Comparison of ENCODE assay signal across 32 cellular contexts in the genomic region with DNA sequence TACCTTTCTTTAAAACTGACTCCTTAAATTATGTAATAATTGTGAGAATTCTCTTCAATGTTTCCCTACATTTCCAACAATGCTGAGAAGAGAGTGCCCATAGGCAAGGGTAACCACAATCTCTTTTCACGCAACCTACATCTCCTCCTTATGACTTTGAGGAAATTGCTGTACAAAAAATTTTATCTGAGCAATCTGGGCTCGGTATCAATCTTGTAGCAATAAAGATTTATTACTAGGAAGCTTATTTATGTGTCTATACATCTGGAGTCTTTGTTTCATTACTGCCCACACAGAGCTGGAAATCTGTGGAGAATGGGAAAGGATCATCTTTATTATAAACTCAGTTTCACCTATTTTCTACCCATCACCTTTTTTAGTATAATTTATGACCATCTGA.
"Had no signal": no experiment of that assay in that cellular context is flagged by ENCODE, and none has a peak within 500 bp of the region (broad histone marks: within the 10 kb centered on the region; RNA-seq: fewer than 3 reads in every experiment).

No MANE protein-coding gene starts in this region.

- H3K36me3 ChIP-seq: adrenal gland, ascending aorta, brain microvascular endothelial cell, breast epithelium, cardiac muscle cell had no signal

- H3K9me3 ChIP-seq: adrenal gland, ascending aorta, body of pancreas, breast epithelium had no signal

- H3K4me1 ChIP-seq: adrenal gland, ascending aorta, body of pancreas, breast epithelium had no signal

- ATAC-seq: activated naive CD4-positive, alpha-beta T cell treated with anti-CD3 and anti-CD28 coated beads, Interleukin-2, amount 50 U/mL, for 72 hours; activated naive CD8-positive, alpha-beta T cell treated with anti-CD3 and anti-CD28 coated beads, Interleukin-2, amount 50 U/mL, for 24 hours; activated T-cell treated with anti-CD3 and anti-CD28 coated beads, Interleukin-2, amount 50 U/mL, for 4 hours; activated T-cell treated with anti-CD3 and anti-CD28 coated beads, Interleukin-2, amount 50 U/mL, for 72 hours; activated T-helper 17 cell treated with anti-CD3 and anti-CD28 coated beads, Interleukin-2, amount 50 U/mL, for 72 hours; body of pancreas had no signal

- H3K4me3 ChIP-seq: adrenal gland, ascending aorta, body of pancreas, breast epithelium, cardiac muscle cell had no signal

- DNase-seq: activated effector memory CD4-positive, alpha-beta T cell treated with anti-CD3 and anti-CD28 coated beads, Interleukin-2, amount 50 U/mL, for 16 hours; activated effector memory CD4-positive, alpha-beta T cell treated with Interleukin-2 at 50 U/mL for 16 hours; activated gamma-delta T cell; activated gamma-delta T cell treated with Interleukin-2 at 50 U/mL for 16 hours; activated naive CD4-positive, alpha-beta T cell; activated naive CD4-positive, alpha-beta T cell treated with anti-CD3 and anti-CD28 coated beads for 36 hours; activated naive CD4-positive, alpha-beta T cell treated with anti-CD3 and anti-CD28 coated beads, Interleukin-2, amount 10 ng/mL, durations not matched to agents 7 days and 5 days; activated naive CD4-positive, alpha-beta T cell treated with anti-CD3 and anti-CD28 coated beads, Interleukin-2, amount 50 U/mL, for 16 hours; activated naive CD4-positive, alpha-beta T cell treated with Interleukin-2 at 50 U/mL for 16 hours; activated naive CD8-positive, alpha-beta T cell treated with anti-CD3 and anti-CD28 coated beads for 36 hours; activated naive CD8-positive, alpha-beta T cell treated with anti-CD3 and anti-CD28 coated beads, Interleukin-2, amount 10 ng/mL, durations not matched to agents 7 days and 5 days; activated naive CD8-positive, alpha-beta T cell treated with anti-CD3 and anti-CD28 coated beads, Interleukin-2, amount 50 U/mL, for 24 hours; activated T-cell treated with anti-CD3 and anti-CD28 coated beads, Interleukin-2, amount 50 U/mL, for 1 hour; activated T-cell treated with anti-CD3 and anti-CD28 coated beads, Interleukin-2, amount 50 U/mL, for 24 hours; activated T-cell treated with anti-CD3 and anti-CD28 coated beads, Interleukin-2, amount 50 U/mL, for 4 hours; activated T-cell treated with anti-CD3 and anti-CD28 coated beads, Interleukin-2, amount 50 U/mL, for 48 hours; activated T-cell treated with anti-CD3 and anti-CD28 coated beads, Interleukin-2, amount 50 U/mL, for 72 hours; adrenal gland; amniotic stem cell; amygdala; anterior cingulate cortex; aorta; body of pancreas; brain microvascular endothelial cell; caudate nucleus; central memory CD4-positive, alpha-beta T cell; cerebellar nuclear complex had no signal
